ENCODE assay signal across 9 cellular contexts in genomic region chr4:47837582-47838294, GRCh38. TPM values are rescaled to one million over a fixed set of nuclear protein-coding genes. Genes with fewer than 3 reads are reported as not detected.
DNase-seq lines count a peak whose midpoint lies in the region; ATAC-seq, FAIRE-seq and TF ChIP-seq lines count a peak whose summit lies in the region.
"Had no signal": no experiment of that assay in that cellular context is flagged by ENCODE, and none has a peak within 500 bp of the region (broad histone marks: within the 10 kb centered on the region; RNA-seq: fewer than 3 reads in every experiment).

TSS of gene CORIN (minus strand) at chr4:47838067. CDS start at chr4:47837949, 118 bp downstream.

- peak; percentile 57 for ATAC-seq in left lobe of liver
- peak; percentile 10 for ATAC-seq in stimulated activated naive CD8-positive, alpha-beta T cell treated with anti-CD3 and anti-CD28 coated beads, Interleukin-15, Interleukin-2, amounts not matched to agents 100 U/mL and 50 U/mL, for 24 hours
- no peak for ATAC-seq in GM18873 (IDR thresholded peaks at IDR 0.05; ENCODE audit: low FRiP score, unreplicated experiment)

- H3K36me3 ChIP-seq in GM06990 (ENCODE audit: control insufficient read depth, insufficient read depth, low read length) (peaks cover 1% of the 10 kb centered on the region; the same call in 1 of the 2 replicates), HAP-1 (replicated peaks) (no peaks in the 10 kb centered on the region), bronchial epithelial cell (ENCODE audit: control insufficient read depth, insufficient read depth, low read length) (peaks cover 2% of the 10 kb centered on the region)

- in situ Hi-C loops in HAP-1 (cut with MboI; ENCODE audit: low sequenced_read_pairs) = loop anchor here (5.0 kb wide), 1 partner anchor 150 kb away; no protein-coding TSS in a partner anchor

- H3K27me3 ChIP-seq in GM06990 (replicated peaks; ENCODE audit: control insufficient read depth, insufficient read depth, low read length) (no peaks in the 10 kb centered on the region), HAP-1 (ENCODE audit: low read depth) (no peaks in the 10 kb centered on the region), bronchial epithelial cell (ENCODE audit: control insufficient read depth, insufficient read depth, low read length) (no peaks in the 10 kb centered on the region)

- no peak for TF ChIP-seq CTCF in GM06990 (IDR thresholded peaks at IDR 0.05; ENCODE audit: insufficient read depth, low read length, poor library complexity, severe bottlenecking)
- no peak for TF ChIP-seq CTCF in bronchial epithelial cell (IDR thresholded peaks at IDR 0.05; ENCODE audit: insufficient read depth, low read length, severe bottlenecking)

- FAIRE-seq in bronchial epithelial cell (lab: Jason Lieb, UNC) = no peak

- H3K4me3 ChIP-seq in GM06990 (replicated peaks; ENCODE audit: low read depth, low read length) (peak within 1 kb of the TSS; percentile 70), HAP-1 (peak within 1 kb of the TSS; percentile 49), bronchial epithelial cell (ENCODE audit: low read depth, low read length) (peak within 1 kb of the TSS; percentile 37)

- DNase-seq in GM06990 (ENCODE audit: extremely low read depth, insufficient read length) (no peak), HAP-1 (ENCODE audit: low spot score in 2 of 2) (peak in 1 of 2 experiments; percentile 50), NCI-H510A treated with DMSO at 0.1 percent for 48 hours (lab: John Stamatoyannopoulos, UW) (peak; percentile 12), bronchial epithelial cell (ENCODE audit: low read depth) (no peak), left lobe of liver (ENCODE audit: low spot score) (peak; percentile 48), epidermal melanocyte (ENCODE audit: insufficient read length, low spot score) (no peak)
- peak; percentile 32 for DNase-seq in stimulated activated naive CD8-positive, alpha-beta T cell treated with anti-CD3 and anti-CD28 coated beads, Interleukin-15, Interleukin-2, amounts not matched to agents 100 U/mL and 50 U/mL, for 24 hours

- H3K4me1 ChIP-seq in HAP-1 = peaks cover 7% of the 10 kb centered on the region

- H3K9me3 ChIP-seq in HAP-1 = no peaks in the 10 kb centered on the region; the same call in 1 of the 2 replicates

RNA-seq across cellular contexts. Expression of gene CORIN, which starts in this region (rescaled TPM):
- 0.26 and 0.38 TPM in 2 replicates for total RNA-seq in bronchial epithelial cell
- total RNA-seq in left lobe of liver = 0.20 TPM
- total RNA-seq: RPMI7951 had no signal

Comparison
In these comparisons a context has a peak if more than half of its experiments do, and no peak if none do; other contexts are left out.
1. Peak in DNase-seq and ATAC-seq in left lobe of liver; RNA of the gene not detected or under 1 TPM.
2. DNase-seq: peak in NCI-H510A treated with DMSO at 0.1 percent for 48 hours (single experiment) and stimulated activated naive CD8-positive, alpha-beta T cell treated with anti-CD3 and anti-CD28 coated beads, Interleukin-15, Interleukin-2, amounts not matched to agents 100 U/mL and 50 U/mL, for 24 hours (single experiment); none in GM06990 (single experiment), bronchial epithelial cell (single experiment) and epidermal melanocyte (single experiment).
3. Peak in every context shown above with its lines, with median percentiles within 50 percentile points of each other: H3K4me3 ChIP-seq.